In genomic region chrX:69211701-69212100, GRCh38 we compare ENCODE assay signal across 38 cellular contexts.
"Had no signal": no experiment of that assay in that cellular context is flagged by ENCODE, and none has a peak within 500 bp of the region (broad histone marks: within the 10 kb centered on the region; RNA-seq: fewer than 3 reads in every experiment).

No MANE protein-coding gene starts in this region.

- H3K27me3 ChIP-seq: ascending aorta, body of pancreas, brain microvascular endothelial cell, cardiac muscle cell had no signal

- DNase-seq: activated effector memory CD4-positive, alpha-beta T cell treated with anti-CD3 and anti-CD28 coated beads, Interleukin-2, amount 50 U/mL, for 16 hours; activated effector memory CD4-positive, alpha-beta T cell treated with Interleukin-2 at 50 U/mL for 16 hours; activated gamma-delta T cell; activated gamma-delta T cell treated with Interleukin-2 at 50 U/mL for 16 hours; activated naive CD4-positive, alpha-beta T cell; activated naive CD4-positive, alpha-beta T cell treated with anti-CD3 and anti-CD28 coated beads for 36 hours; activated naive CD4-positive, alpha-beta T cell treated with anti-CD3 and anti-CD28 coated beads, Interleukin-2, amount 10 ng/mL, durations not matched to agents 7 days and 5 days; activated naive CD4-positive, alpha-beta T cell treated with anti-CD3 and anti-CD28 coated beads, Interleukin-2, amount 50 U/mL, for 16 hours; activated naive CD4-positive, alpha-beta T cell treated with Interleukin-2 at 50 U/mL for 16 hours; activated naive CD8-positive, alpha-beta T cell treated with anti-CD3 and anti-CD28 coated beads for 36 hours; activated naive CD8-positive, alpha-beta T cell treated with anti-CD3 and anti-CD28 coated beads, Interleukin-2, amount 10 ng/mL, durations not matched to agents 7 days and 5 days; activated naive CD8-positive, alpha-beta T cell treated with anti-CD3 and anti-CD28 coated beads, Interleukin-2, amount 50 U/mL, for 24 hours; activated T-cell treated with anti-CD3 and anti-CD28 coated beads for 4 hours; activated T-cell treated with anti-CD3 and anti-CD28 coated beads, Interleukin-2, amount 50 U/mL, for 1 hour; activated T-cell treated with anti-CD3 and anti-CD28 coated beads, Interleukin-2, amount 50 U/mL, for 24 hours; activated T-cell treated with anti-CD3 and anti-CD28 coated beads, Interleukin-2, amount 50 U/mL, for 4 hours; activated T-cell treated with anti-CD3 and anti-CD28 coated beads, Interleukin-2, amount 50 U/mL, for 48 hours; activated T-cell treated with anti-CD3 and anti-CD28 coated beads, Interleukin-2, amount 50 U/mL, for 72 hours; adrenal gland; amniotic stem cell; amygdala; anterior cingulate cortex; body of pancreas; brain microvascular endothelial cell; caudate nucleus; central memory CD4-positive, alpha-beta T cell; cerebellar nuclear complex had no signal

- H3K9me3 ChIP-seq: adrenal gland, ascending aorta, body of pancreas, breast epithelium had no signal

- H3K4me1 Mint-ChIP-seq: activated naive CD4-positive, alpha-beta T cell treated with anti-CD3 and anti-CD28 coated beads, Interleukin-2, amount 10 ng/mL, durations not matched to agents 7 days and 5 days; activated naive CD4-positive, alpha-beta T cell treated with anti-CD3 and anti-CD28 coated beads, Interleukin-2, amount 50 U/mL, for 24 hours; activated naive CD8-positive, alpha-beta T cell treated with anti-CD3 and anti-CD28 coated beads for 36 hours; activated naive CD8-positive, alpha-beta T cell treated with anti-CD3 and anti-CD28 coated beads, Interleukin-2, amount 10 ng/mL, durations not matched to agents 7 days and 5 days; activated naive CD8-positive, alpha-beta T cell treated with anti-CD3 and anti-CD28 coated beads, Interleukin-2, amount 50 U/mL, for 24 hours; activated T-helper 17 cell treated with anti-CD3 and anti-CD28 coated beads, Interleukin-2, amount 50 U/mL, for 72 hours; central memory CD8-positive, alpha-beta T cell had no signal

- H3K36me3 Mint-ChIP-seq: activated naive CD4-positive, alpha-beta T cell treated with anti-CD3 and anti-CD28 coated beads, Interleukin-2, amount 10 ng/mL, durations not matched to agents 7 days and 5 days; activated naive CD4-positive, alpha-beta T cell treated with anti-CD3 and anti-CD28 coated beads, Interleukin-2, amount 50 U/mL, for 24 hours; activated naive CD4-positive, alpha-beta T cell treated with anti-CD3 and anti-CD28 coated beads, Interleukin-2, amount 50 U/mL, for 72 hours; activated naive CD8-positive, alpha-beta T cell; activated naive CD8-positive, alpha-beta T cell treated with anti-CD3 and anti-CD28 coated beads for 36 hours; activated naive CD8-positive, alpha-beta T cell treated with anti-CD3 and anti-CD28 coated beads, Interleukin-2, amount 10 ng/mL, durations not matched to agents 7 days and 5 days had no signal

- H3K4me1 ChIP-seq: adrenal gland, body of pancreas, breast epithelium had no signal

- H3K4me3 ChIP-seq: adrenal gland, ascending aorta, body of pancreas, breast epithelium, cardiac muscle cell had no signal

- H3K4me3 Mint-ChIP-seq: activated naive CD4-positive, alpha-beta T cell treated with anti-CD3 and anti-CD28 coated beads for 36 hours; activated naive CD4-positive, alpha-beta T cell treated with anti-CD3 and anti-CD28 coated beads, Interleukin-2, amount 10 ng/mL, durations not matched to agents 7 days and 5 days; activated naive CD4-positive, alpha-beta T cell treated with anti-CD3 and anti-CD28 coated beads, Interleukin-2, amount 50 U/mL, for 24 hours; activated naive CD8-positive, alpha-beta T cell; activated naive CD8-positive, alpha-beta T cell treated with anti-CD3 and anti-CD28 coated beads for 36 hours; activated naive CD8-positive, alpha-beta T cell treated with anti-CD3 and anti-CD28 coated beads, Interleukin-2, amount 10 ng/mL, durations not matched to agents 7 days and 5 days; activated naive CD8-positive, alpha-beta T cell treated with anti-CD3 and anti-CD28 coated beads, Interleukin-2, amount 50 U/mL, for 24 hours; activated T-cell treated with anti-CD3 and anti-CD28 coated beads, Interleukin-2, amount 50 U/mL, for 24 hours; activated T-cell treated with anti-CD3 and anti-CD28 coated beads, Interleukin-2, amount 50 U/mL, for 4 hours; activated T-cell treated with anti-CD3 and anti-CD28 coated beads, Interleukin-2, amount 50 U/mL, for 72 hours; activated T-helper 1 cell treated with anti-CD3 and anti-CD28 coated beads, Interleukin-12 subunit alpha, Interleukin-12 subunit beta, Interleukin-2, Interleukin-4 antibody, amounts not matched to agents 30 ng/mL and 10 ng/mL and 1 ng/mL, durations not matched to agents 14 hours and 24 hours and 36 hours; activated T-helper 17 cell treated with anti-CD3 and anti-CD28 coated beads, Interleukin-2, amount 50 U/mL, for 72 hours; brain; central memory CD8-positive, alpha-beta T cell had no signal

- H3K27me3 Mint-ChIP-seq: activated naive CD4-positive, alpha-beta T cell treated with anti-CD3 and anti-CD28 coated beads, Interleukin-2, amount 10 ng/mL, durations not matched to agents 7 days and 5 days; activated naive CD4-positive, alpha-beta T cell treated with anti-CD3 and anti-CD28 coated beads, Interleukin-2, amount 50 U/mL, for 24 hours; activated naive CD8-positive, alpha-beta T cell; activated naive CD8-positive, alpha-beta T cell treated with anti-CD3 and anti-CD28 coated beads for 36 hours; activated naive CD8-positive, alpha-beta T cell treated with anti-CD3 and anti-CD28 coated beads, Interleukin-2, amount 10 ng/mL, durations not matched to agents 7 days and 5 days; activated naive CD8-positive, alpha-beta T cell treated with anti-CD3 and anti-CD28 coated beads, Interleukin-2, amount 50 U/mL, for 24 hours; activated T-helper 17 cell treated with anti-CD3 and anti-CD28 coated beads, Interleukin-2, amount 50 U/mL, for 72 hours; central memory CD8-positive, alpha-beta T cell had no signal

- H3K27ac ChIP-seq: adrenal gland, ascending aorta, body of pancreas, brain microvascular endothelial cell, breast epithelium, cardiac muscle cell had no signal

- H3K9me3 Mint-ChIP-seq: activated naive CD4-positive, alpha-beta T cell treated with anti-CD3 and anti-CD28 coated beads for 36 hours; activated naive CD4-positive, alpha-beta T cell treated with anti-CD3 and anti-CD28 coated beads, Interleukin-2, amount 10 ng/mL, durations not matched to agents 7 days and 5 days; activated naive CD4-positive, alpha-beta T cell treated with anti-CD3 and anti-CD28 coated beads, Interleukin-2, amount 50 U/mL, for 24 hours; activated naive CD4-positive, alpha-beta T cell treated with anti-CD3 and anti-CD28 coated beads, Interleukin-2, amount 50 U/mL, for 72 hours; activated naive CD8-positive, alpha-beta T cell treated with anti-CD3 and anti-CD28 coated beads for 36 hours; activated naive CD8-positive, alpha-beta T cell treated with anti-CD3 and anti-CD28 coated beads, Interleukin-2, amount 10 ng/mL, durations not matched to agents 7 days and 5 days; activated naive CD8-positive, alpha-beta T cell treated with anti-CD3 and anti-CD28 coated beads, Interleukin-2, amount 50 U/mL, for 24 hours; activated T-cell treated with anti-CD3 and anti-CD28 coated beads, Interleukin-2, amount 50 U/mL, for 24 hours; activated T-cell treated with anti-CD3 and anti-CD28 coated beads, Interleukin-2, amount 50 U/mL, for 4 hours; activated T-cell treated with anti-CD3 and anti-CD28 coated beads, Interleukin-2, amount 50 U/mL, for 72 hours; activated T-helper 1 cell treated with anti-CD3 and anti-CD28 coated beads, Interleukin-12 subunit alpha, Interleukin-12 subunit beta, Interleukin-2, Interleukin-4 antibody, amounts not matched to agents 30 ng/mL and 10 ng/mL and 1 ng/mL, durations not matched to agents 14 hours and 24 hours and 36 hours; activated T-helper 17 cell treated with anti-CD3 and anti-CD28 coated beads, Interleukin-2, amount 50 U/mL, for 72 hours; activated T-helper 2 cell treated with anti-CD3 and anti-CD28 coated beads, Interferon-gamma antibody, Interleukin-2, Interleukin-4, amounts not matched to agents 10 μg/mL and 5 μg/mL and 100 μg/mL, durations not matched to agents 14 hours and 24 hours and 36 hours; central memory CD8-positive, alpha-beta T cell had no signal

- ATAC-seq: activated naive CD4-positive, alpha-beta T cell treated with anti-CD3 and anti-CD28 coated beads, Interleukin-2, amount 50 U/mL, for 72 hours; activated naive CD8-positive, alpha-beta T cell treated with anti-CD3 and anti-CD28 coated beads, Interleukin-2, amount 50 U/mL, for 24 hours; activated T-cell treated with anti-CD3 and anti-CD28 coated beads, Interleukin-2, amount 50 U/mL, for 4 hours; activated T-cell treated with anti-CD3 and anti-CD28 coated beads, Interleukin-2, amount 50 U/mL, for 72 hours; activated T-helper 17 cell treated with anti-CD3 and anti-CD28 coated beads, Interleukin-2, amount 50 U/mL, for 72 hours; body of pancreas had no signal

- H3K36me3 ChIP-seq: adrenal gland, ascending aorta, brain microvascular endothelial cell, breast epithelium, cardiac muscle cell had no signal

- H3K27ac Mint-ChIP-seq: activated naive CD4-positive, alpha-beta T cell treated with anti-CD3 and anti-CD28 coated beads for 36 hours; activated naive CD4-positive, alpha-beta T cell treated with anti-CD3 and anti-CD28 coated beads, Interleukin-2, amount 10 ng/mL, durations not matched to agents 7 days and 5 days; activated naive CD4-positive, alpha-beta T cell treated with anti-CD3 and anti-CD28 coated beads, Interleukin-2, amount 50 U/mL, for 24 hours; activated naive CD8-positive, alpha-beta T cell; activated naive CD8-positive, alpha-beta T cell treated with anti-CD3 and anti-CD28 coated beads for 36 hours; activated naive CD8-positive, alpha-beta T cell treated with anti-CD3 and anti-CD28 coated beads, Interleukin-2, amount 10 ng/mL, durations not matched to agents 7 days and 5 days; activated naive CD8-positive, alpha-beta T cell treated with anti-CD3 and anti-CD28 coated beads, Interleukin-2, amount 50 U/mL, for 24 hours; activated T-cell treated with anti-CD3 and anti-CD28 coated beads, Interleukin-2, amount 50 U/mL, for 24 hours; activated T-cell treated with anti-CD3 and anti-CD28 coated beads, Interleukin-2, amount 50 U/mL, for 72 hours; activated T-helper 1 cell treated with anti-CD3 and anti-CD28 coated beads, Interleukin-12 subunit alpha, Interleukin-12 subunit beta, Interleukin-2, Interleukin-4 antibody, amounts not matched to agents 30 ng/mL and 10 ng/mL and 1 ng/mL, durations not matched to agents 14 hours and 24 hours and 36 hours; activated T-helper 17 cell treated with anti-CD3 and anti-CD28 coated beads, Interleukin-2, amount 50 U/mL, for 72 hours; activated T-helper 2 cell treated with anti-CD3 and anti-CD28 coated beads, Interferon-gamma antibody, Interleukin-2, Interleukin-4, amounts not matched to agents 10 μg/mL and 5 μg/mL and 100 μg/mL, durations not matched to agents 14 hours and 24 hours and 36 hours had no signal
